Comparison of ENCODE assay signal across 8 cellular contexts in genomic region chr12:53995311-53996187, GRCh38. TPM values are rescaled to one million over a fixed set of nuclear protein-coding genes. Genes with fewer than 3 reads are reported as not detected.
DNase-seq lines count a peak whose midpoint lies in the region; ATAC-seq, FAIRE-seq and TF ChIP-seq lines count a peak whose summit lies in the region.

No MANE protein-coding gene starts in this region.

- H3K36me3 Mint-ChIP-seq in endodermal cell (ENCODE audit: low read depth) (no peaks in the 10 kb centered on the region), natural killer cell (no peaks in the 10 kb centered on the region)

- H3K9me3 Mint-ChIP-seq in endodermal cell (peaks cover 2% of the 10 kb centered on the region), natural killer cell (no peaks in the 10 kb centered on the region)

- intact Hi-C loops in natural killer cell (cut with micrococcal nuclease): loop anchor here (5.0 kb wide), 2 partner anchors 37 to 38 kb away; partner anchors contain the start of gene HOXC5

- H3K27me3 Mint-ChIP-seq in endodermal cell (ENCODE audit: insufficient read depth) (peaks cover 100% of the 10 kb centered on the region), natural killer cell (ENCODE audit: low read depth in 2 of 2) (peaks cover 75 to 89% of the 10 kb centered on the region in 2 donors)

- peaks cover 16% of the 10 kb centered on the region for H3K27me3 ChIP-seq in OCI-LY1 (ENCODE audit: insufficient read depth, low read length)
- peaks cover 100% of the 10 kb centered on the region for H3K27me3 ChIP-seq in endodermal cell (ENCODE audit: control insufficient read depth, insufficient read depth, low read length, poor library complexity, severe bottlenecking)

- TF ChIP-seq CTCF in OCI-LY1 (IDR thresholded peaks at IDR 0.05; ENCODE audit: low read length): no peak
- TF ChIP-seq CTCF in endodermal cell (conservative IDR thresholded peaks at IDR 0.05): no peak
- TF ChIP-seq CTCF in natural killer cell (IDR thresholded peaks at IDR 0.05): no peak
- TF ChIP-seq CTCF in D721Med (IDR thresholded peaks at IDR 0.05; ENCODE audit: insufficient read depth, missing control alignments): no peak

- peak overlapping the region; percentile 4; the same call in 1 of the 2 replicates for H3K4me2 ChIP-seq in OCI-LY1 (ENCODE audit: low read length)

- peak; percentile 50 to 65 (median 53) for ATAC-seq in natural killer cell

- no peaks in the 10 kb centered on the region for H3K36me3 ChIP-seq in OCI-LY1 (ENCODE audit: insufficient read depth, low read length)
- no peaks in the 10 kb centered on the region for H3K36me3 ChIP-seq in endodermal cell (ENCODE audit: control insufficient read depth, insufficient read depth, low read length)

- no peak overlapping the region for H3K27ac Mint-ChIP-seq in endodermal cell
- H3K27ac Mint-ChIP-seq in natural killer cell: peak overlapping the region in 1 of 2 donors; percentile 81

- DNase-seq in NCI-H748 (lab: John Stamatoyannopoulos, UW; ENCODE audit: unreplicated experiment) (peak; percentile 67), NCI-H748 treated with DMSO at 0.1 percent for 48 hours (lab: John Stamatoyannopoulos, UW) (no peak), endodermal cell (peak; percentile 89), natural killer cell (no peak), NCI-H2227 treated with DMSO at 0.1 percent for 48 hours (lab: John Stamatoyannopoulos, UW) (no peak), D721Med (ENCODE audit: insufficient read length, low spot score) (no peak), NCI-H446 (lab: John Stamatoyannopoulos, UW) (no peak)

- no peak overlapping the region for H3K4me3 ChIP-seq in OCI-LY1 (ENCODE audit: low read depth, low read length, poor library complexity, severe bottlenecking)
- no peak overlapping the region for H3K4me3 ChIP-seq in endodermal cell (ENCODE audit: low read length)

- no peak for FAIRE-seq in D721Med (lab: Jason Lieb, UNC)

- H3K9me3 ChIP-seq in OCI-LY1 (ENCODE audit: low read length): no peaks in the 10 kb centered on the region
- H3K9me3 ChIP-seq in endodermal cell (ENCODE audit: control insufficient read depth, low read length): no peaks in the 10 kb centered on the region

- H2AFZ ChIP-seq in OCI-LY1 (ENCODE audit: low read length): no peak overlapping the region

- H3K27ac ChIP-seq in OCI-LY1 (ENCODE audit: low read depth, low read length, poor library complexity, severe bottlenecking) (no peak overlapping the region), endodermal cell (ENCODE audit: low read depth, low read length) (no peak overlapping the region)

- no peak overlapping the region for H3K9ac ChIP-seq in OCI-LY1 (ENCODE audit: low read length)
- no peak overlapping the region for H3K9ac ChIP-seq in endodermal cell (ENCODE audit: extremely low read depth, low read length, poor library complexity, severe bottlenecking)

- H3K79me2 ChIP-seq in OCI-LY1 (ENCODE audit: insufficient read depth, low read length): no peaks in the 10 kb centered on the region

- H3K4me1 Mint-ChIP-seq in endodermal cell (peaks cover 3% of the 10 kb centered on the region), natural killer cell (peaks cover 47 to 48% of the 10 kb centered on the region in 2 donors)

- WGBS in endodermal cell (ENCODE audit: insufficient coverage in 1 of 2, insufficient read length in 1 of 2), 2 experiments: 5 to 6% methylated on average over 34 to 50 of the region's 50 CpGs

- H3F3A ChIP-seq in OCI-LY1 (ENCODE audit: insufficient read depth, low read length): no peaks in the 10 kb centered on the region

- peak overlapping the region; percentile 11 for H3K4me3 Mint-ChIP-seq in endodermal cell
- peak overlapping the region; percentile 91 for H3K4me3 Mint-ChIP-seq in natural killer cell

- H3K9me2 ChIP-seq in OCI-LY1 (ENCODE audit: low read depth, low read length): no peaks in the 10 kb centered on the region

- H3K4me1 ChIP-seq in OCI-LY1 (ENCODE audit: insufficient read depth, low read length, severe bottlenecking): no peaks in the 10 kb centered on the region
- H3K4me1 ChIP-seq in endodermal cell (ENCODE audit: control insufficient read depth, insufficient read depth, low read length): no peaks in the 10 kb centered on the region

- no peaks in the 10 kb centered on the region for H4K20me1 ChIP-seq in OCI-LY1 (ENCODE audit: insufficient read depth, low read length)

RNA-seq across cellular contexts. Expression of gene HOXC9, which starts 4.4 kb away (rescaled TPM):
- total RNA-seq in endodermal cell (not detected), natural killer cell (not detected)
- 5.5 TPM for polyA plus RNA-seq in endodermal cell (2013, experiment 1 of 2)
- 6.4 TPM for polyA plus RNA-seq in endodermal cell (2013, experiment 2 of 2)

RNA-seq across cellular contexts. Expression of gene HOXC10, which starts 10.6 kb away (rescaled TPM):
- not detected for total RNA-seq in endodermal cell
- 11.1 TPM for polyA plus RNA-seq in endodermal cell (2013, experiment 1 of 2)
- polyA plus RNA-seq in endodermal cell (2013, experiment 2 of 2): 7.2 TPM
- total RNA-seq in natural killer cell: not detected

RNA-seq across cellular contexts. Expression of gene HOXC8, which starts 13.2 kb away (rescaled TPM):
- total RNA-seq in endodermal cell (not detected), natural killer cell (not detected)
- 3.3 TPM for polyA plus RNA-seq in endodermal cell (2013, experiment 1 of 2)
- 1.6 TPM for polyA plus RNA-seq in endodermal cell (2013, experiment 2 of 2)

RNA-seq across cellular contexts. Expression of gene HOTAIR, which starts 20.8 kb away (rescaled TPM):
- total RNA-seq in endodermal cell (not detected), natural killer cell (not detected)
- 1.5 TPM for polyA plus RNA-seq in endodermal cell (2013, experiment 1 of 2)
- polyA plus RNA-seq in endodermal cell (2013, experiment 2 of 2): 0.50 TPM

RNA-seq across cellular contexts. Expression of gene HOXC11, which starts 22.6 kb away (rescaled TPM):
- not detected for total RNA-seq in endodermal cell
- 1.4 TPM for polyA plus RNA-seq in endodermal cell (2013, experiment 1 of 2)
- polyA plus RNA-seq in endodermal cell (2013, experiment 2 of 2): 1.0 TPM
- total RNA-seq in natural killer cell: not detected

Comparison
In these comparisons a context has a peak if more than half of its experiments do, and no peak if none do; other contexts are left out.
1. DNase-seq: peak in NCI-H748 (single experiment) and endodermal cell (single experiment); none in NCI-H748 treated with DMSO at 0.1 percent for 48 hours (single experiment), natural killer cell (single experiment), NCI-H2227 treated with DMSO at 0.1 percent for 48 hours (single experiment), D721Med (single experiment) and NCI-H446 (0 of 2).